7 cellular contexts compared by ENCODE assay signal in the genomic region with DNA sequence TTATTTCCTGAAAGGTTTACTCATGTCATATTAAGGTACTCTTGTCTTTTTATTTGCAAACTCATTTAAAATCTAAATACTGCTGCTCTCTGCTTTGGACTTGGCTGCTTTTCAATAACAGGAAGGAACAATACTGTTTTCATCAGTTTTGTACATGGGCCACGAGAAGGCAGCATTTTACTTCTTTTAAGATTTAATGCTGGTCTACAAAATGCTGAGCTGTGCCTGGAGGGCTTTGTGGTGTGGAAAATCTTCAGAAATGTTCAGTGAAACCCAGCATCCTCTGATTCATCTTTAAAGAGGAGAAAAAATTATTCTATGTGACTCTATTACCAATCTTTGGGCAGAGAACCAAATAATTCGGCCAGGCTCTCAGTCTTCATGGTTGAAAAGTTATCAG.
A peak's percentile ranks its signal among the peaks of the same experiment; 100 is the strongest.
DNase-seq lines count a peak whose midpoint lies in the region; ATAC-seq and FAIRE-seq lines count a peak whose summit lies in the region.
"Not testable (repeated sequence)": the region's sequence is repeated elsewhere in the genome, so short reads cannot be mapped to it uniquely, and the experiment has no call there.

No MANE protein-coding gene starts in this region.

- FAIRE-seq in frontal cortex (lab: Jason Lieb, UNC): peak; percentile 99

- POLR2A ChIA-PET in activated CD4-positive, alpha-beta T cell treated with anti-CD3 and anti-CD28 coated beads for 36 hours (lab: Charles Lee): not testable (repeated sequence)

- intact Hi-C loops in activated CD4-positive, alpha-beta T cell treated with anti-CD3 and anti-CD28 coated beads for 36 hours (cut with DNase I, micrococcal nuclease): not testable (repeated sequence)

- not testable (repeated sequence) for H3K4me3 Mint-ChIP-seq in activated CD4-positive, alpha-beta T cell treated with anti-CD3 and anti-CD28 coated beads for 36 hours; naive B cell

- CTCF ChIA-PET in activated CD4-positive, alpha-beta T cell treated with anti-CD3 and anti-CD28 coated beads for 36 hours (lab: Charles Lee): interaction anchor here (0.6 to 2.2 kb wide), 9 partner anchors 9 to 1505 kb away, joined by 3 to 13 read pairs (median 6); no protein-coding TSS in a partner anchor

- not testable (repeated sequence) for DNase-seq in activated CD4-positive, alpha-beta T cell treated with anti-CD3 and anti-CD28 coated beads for 36 hours; frontal cortex (ENCODE audit: low spot score in 2 of 2); naive B cell

- ATAC-seq in GM18520 (IDR thresholded peaks at IDR 0.05; ENCODE audit: unreplicated experiment) (peak; percentile 40), GM21390 (IDR thresholded peaks at IDR 0.05; ENCODE audit: unreplicated experiment) (peak; percentile 35), HG02759 (IDR thresholded peaks at IDR 0.05; ENCODE audit: unreplicated experiment) (peak; percentile 55), HG03439 (IDR thresholded peaks at IDR 0.05; ENCODE audit: unreplicated experiment) (peak; percentile 64), naive B cell (ENCODE audit: low read depth in 2 of 2) (peak; percentile 36 to 49)
- peak; percentile 81 for ATAC-seq in activated CD4-positive, alpha-beta T cell treated with anti-CD3 and anti-CD28 coated beads for 36 hours

- H3K27me3 Mint-ChIP-seq in activated CD4-positive, alpha-beta T cell treated with anti-CD3 and anti-CD28 coated beads for 36 hours; naive B cell: not testable (repeated sequence)

- not testable (repeated sequence) for H3K4me1 Mint-ChIP-seq in activated CD4-positive, alpha-beta T cell treated with anti-CD3 and anti-CD28 coated beads for 36 hours; naive B cell

- H3K27ac Mint-ChIP-seq in activated CD4-positive, alpha-beta T cell treated with anti-CD3 and anti-CD28 coated beads for 36 hours; naive B cell: not testable (repeated sequence)

- H3K36me3 Mint-ChIP-seq in activated CD4-positive, alpha-beta T cell treated with anti-CD3 and anti-CD28 coated beads for 36 hours (ENCODE audit: low read depth); naive B cell: not testable (repeated sequence)

- H3K9me3 Mint-ChIP-seq in activated CD4-positive, alpha-beta T cell treated with anti-CD3 and anti-CD28 coated beads for 36 hours (ENCODE audit: low read depth); naive B cell: not testable (repeated sequence)
